In genomic region chr20:47493954-47494293, GRCh38 we compare ENCODE assay signal across 1 cellular context.
TF ChIP-seq lines count a peak whose summit lies in the region.

No MANE protein-coding gene starts in this region.

TF ChIP-seq in liver, 16 proteins besides CTCF, POLR2A, EP300 and RAD21 (continued from another document):
- TF ChIP-seq ZBTB33 (IDR thresholded peaks at IDR 0.05) = no peak
